In genomic region chr9:100049551-100049950, GRCh38 we compare ENCODE assay signal across 23 cellular contexts. TPM values are rescaled to one million over a fixed set of nuclear protein-coding genes. Genes with fewer than 3 reads are reported as not detected.
DNase-seq lines count a peak whose midpoint lies in the region; ATAC-seq, FAIRE-seq and TF ChIP-seq lines count a peak whose summit lies in the region.
"Had no signal": no experiment of that assay in that cellular context is flagged by ENCODE, and none has a peak within 500 bp of the region (broad histone marks: within the 10 kb centered on the region; RNA-seq: fewer than 3 reads in every experiment).

No MANE protein-coding gene starts in this region.

- H3K27ac Mint-ChIP-seq in Caco-2 (ENCODE audit: unreplicated experiment): no peak overlapping the region
- H3K27ac Mint-ChIP-seq: CD4-positive, alpha-beta memory T cell; H9 had no signal

- WGBS in pancreas, 2 donors: 56 to 60% methylated on average over 1 of the region's 1 CpG

- no peaks in the 10 kb centered on the region for H3K27me3 Mint-ChIP-seq in Caco-2 (ENCODE audit: insufficient read depth, unreplicated experiment)
- H3K27me3 Mint-ChIP-seq: CD4-positive, alpha-beta memory T cell had no signal

- no peaks in the 10 kb centered on the region for H3K36me3 ChIP-seq in pancreas
- H3K36me3 ChIP-seq in WERI-Rb-1: peaks cover 31% of the 10 kb centered on the region
- H3K36me3 ChIP-seq in Caco-2 (ENCODE audit: control insufficient read depth, insufficient read depth, low read length): no peaks in the 10 kb centered on the region

- intact Hi-C loops in pancreas (cut with DNase I): no loop called here
- intact Hi-C loops in Caco-2 (cut with micrococcal nuclease; ENCODE audit: unreplicated experiment): no loop called here

- no TSS peak for BruUV-seq in Caco-2 (replicated peaks; lab: Mats Ljungman, UMichigan)

- ATAC-seq in pancreas: no peak
- no peak for ATAC-seq in GM18909 (IDR thresholded peaks at IDR 0.05; ENCODE audit: poor library complexity, unreplicated experiment)
- no peak for ATAC-seq in HG02884 (IDR thresholded peaks at IDR 0.05; ENCODE audit: unreplicated experiment)
- ATAC-seq: HCT116 had no signal

- peaks cover 5% of the 10 kb centered on the region for H3K36me3 Mint-ChIP-seq in Caco-2 (ENCODE audit: insufficient read depth, unreplicated experiment)

- no peak for TF ChIP-seq CTCF in LNCaP clone FGC (IDR thresholded peaks at IDR 0.05; ENCODE audit: control insufficient read depth, extremely low read depth, insufficient read depth)
- TF ChIP-seq CTCF in pancreas (IDR thresholded peaks at IDR 0.05): no peak
- TF ChIP-seq CTCF in WERI-Rb-1 (IDR thresholded peaks at IDR 0.05; ENCODE audit: low read depth, low read length): no peak
- TF ChIP-seq CTCF in Caco-2 (IDR thresholded peaks at IDR 0.05; ENCODE audit: insufficient read depth in 1 of 2, low read depth in 1 of 2, low read length in 1 of 2, severe bottlenecking in 1 of 2, unreplicated experiment in 1 of 2): no peak

- H3K9me3 ChIP-seq in pancreas: no peaks in the 10 kb centered on the region
- H3K9me3 ChIP-seq in WERI-Rb-1 (ENCODE audit: severe bottlenecking): no peaks in the 10 kb centered on the region
- H3K9me3 ChIP-seq in Caco-2: 0 out of 2 replicates have a peak, but pooled peaks cover 3% of the 10 kb centered on the region

- CTCF ChIA-PET in Caco-2 (lab: Charles Lee): no interaction called here

- H3K4me3 ChIP-seq in LNCaP clone FGC (ENCODE audit: low read depth, low read length) (no peak overlapping the region), pancreas (no peak overlapping the region), WERI-Rb-1 (ENCODE audit: low read depth, low read length) (no peak overlapping the region), Caco-2 (ENCODE audit: low read depth, low read length) (no peak overlapping the region)
- H3K4me3 ChIP-seq: GM23248 had no signal

- POLR2A ChIA-PET in Caco-2 (lab: Charles Lee): no interaction called here

- H3K27ac ChIP-seq in pancreas: no peak overlapping the region
- H3K27ac ChIP-seq in WERI-Rb-1: no peak overlapping the region
- H3K27ac ChIP-seq: GM23248 had no signal

- FAIRE-seq in G401.6 (lab: Jason Lieb, UNC) (peak; percentile 40), endometrium (lab: Jason Lieb, UNC) (peak; percentile 64), pancreas (lab: Jason Lieb, UNC) (peak; percentile 20)
- FAIRE-seq: D721Med, GM12891, GM18507, GM19239, H1 had no signal

- no peak overlapping the region for H3K4me3 Mint-ChIP-seq in Caco-2 (ENCODE audit: unreplicated experiment)
- H3K4me3 Mint-ChIP-seq: CD4-positive, alpha-beta memory T cell; H9 had no signal

- H3K4me1 ChIP-seq in pancreas: no peaks in the 10 kb centered on the region
- H3K4me1 ChIP-seq in Caco-2: no peaks in the 10 kb centered on the region

- DNase-seq in LNCaP clone FGC (ENCODE audit: low read depth): peak; percentile 91
- DNase-seq in pancreas: no peak
- no peak for DNase-seq in WERI-Rb-1
- no peak for DNase-seq in Caco-2
- DNase-seq: 8988T; C1 segment of cervical spinal cord; CD4-positive, alpha-beta memory T cell; DMS 273 treated with DMSO at 0.1 percent for 48 hours; DMS79; EL; GF-D8; GM23248; H9 had no signal

- H3K4me1 Mint-ChIP-seq in Caco-2 (ENCODE audit: low read depth, unreplicated experiment): no peaks in the 10 kb centered on the region
- H3K4me1 Mint-ChIP-seq: H9 had no signal

- no peaks in the 10 kb centered on the region for H3K27me3 ChIP-seq in pancreas
- no peaks in the 10 kb centered on the region for H3K27me3 ChIP-seq in WERI-Rb-1 (ENCODE audit: insufficient read depth, low read depth, severe bottlenecking)
- H3K27me3 ChIP-seq in Caco-2 (replicated peaks; ENCODE audit: control insufficient read depth, insufficient read depth, low read length): no peaks in the 10 kb centered on the region

- H3K9me3 Mint-ChIP-seq in Caco-2 (ENCODE audit: unreplicated experiment): no peaks in the 10 kb centered on the region
- H3K9me3 Mint-ChIP-seq: H9 had no signal

RNA-seq across cellular contexts. Expression of gene ERP44, which starts 49.2 kb away (rescaled TPM):
- total RNA-seq in pancreas (10 to 100 TPM; 10.7 to 18.3 (median 15.2) TPM), Caco-2 (2022) (23.9 and 25.6 TPM in 2 replicates)
- 10 to 100 TPM; 10.6 to 14.3 TPM for polyA plus RNA-seq in pancreas

RNA-seq across cellular contexts. Expression of gene INVS, which starts 49.5 kb away (rescaled TPM):
- total RNA-seq in pancreas (10 to 100 TPM in 1 of 6 donors, 1 to 10 TPM in 5; 3.7 to 15.0 (median 6.5) TPM), Caco-2 (2022) (15.6 and 17.3 TPM in 2 replicates)
- polyA plus RNA-seq in pancreas: 1 to 10 TPM; 3.1 to 5.7 TPM
